Comparison of ENCODE assay signal across 20 cellular contexts in genomic region chr14:91977909-91978308, GRCh38. TPM values are rescaled to one million over a fixed set of nuclear protein-coding genes. Genes with fewer than 3 reads are reported as not detected.
A peak's percentile ranks its signal among the peaks of the same experiment; 100 is the strongest.
DNase-seq lines count a peak whose midpoint lies in the region; ATAC-seq lines count a peak whose summit lies in the region.
"Had no signal": no experiment of that assay in that cellular context is flagged by ENCODE, and none has a peak within 500 bp of the region (broad histone marks: within the 10 kb centered on the region; RNA-seq: fewer than 3 reads in every experiment).

No MANE protein-coding gene starts in this region.

- H3K27me3 ChIP-seq in CD4-positive, CD25-positive, alpha-beta regulatory T cell (ENCODE audit: control insufficient read depth, insufficient read depth, low read length), result no peaks in the 10 kb centered on the region

- no peak overlapping the region for H3K27ac ChIP-seq in CD4-positive, CD25-positive, alpha-beta regulatory T cell (ENCODE audit: insufficient read depth, low read length, poor library complexity, severe bottlenecking)

- no peak for DNase-seq in activated T-cell treated with anti-CD3 and anti-CD28 coated beads, Interleukin-2, amount 50 U/mL, for 24 hours
- no peak for DNase-seq in activated T-cell treated with anti-CD3 and anti-CD28 coated beads, Interleukin-2, amount 50 U/mL, for 4 hours
- no peak for DNase-seq in CD4-positive, CD25-positive, alpha-beta regulatory T cell
- DNase-seq in left ventricle myocardium superior, result no peak
- DNase-seq in DMS 273 (lab: John Stamatoyannopoulos, UW; ENCODE audit: unreplicated experiment), result no peak
- no peak for DNase-seq in activated CD8-positive, alpha-beta memory T cell treated with anti-CD3 and anti-CD28 coated beads for 24 hours
- DNase-seq: CD4-positive, alpha-beta memory T cell; DMS79 treated with DMSO at 0.1 percent for 48 hours; H7; NCI-H1092 treated with DMSO at 0.1 percent for 48 hours; NCI-H146; NCI-H2029 treated with DMSO at 0.1 percent for 48 hours; NCI-H2171; NCI-H446; NCI-H69 had no signal

- no peaks in the 10 kb centered on the region for H3K4me1 ChIP-seq in CD4-positive, CD25-positive, alpha-beta regulatory T cell (ENCODE audit: control insufficient read depth, insufficient read depth, low read length, poor library complexity, severe bottlenecking)

- no peaks in the 10 kb centered on the region for H3K9me3 ChIP-seq in CD4-positive, CD25-positive, alpha-beta regulatory T cell (ENCODE audit: control insufficient read depth in 2 of 2, low read length in 2 of 2)

- no peaks in the 10 kb centered on the region for H3K27me3 Mint-ChIP-seq in activated T-cell treated with anti-CD3 and anti-CD28 coated beads, Interleukin-2, amount 50 U/mL, for 24 hours
- H3K27me3 Mint-ChIP-seq in activated T-cell treated with anti-CD3 and anti-CD28 coated beads, Interleukin-2, amount 50 U/mL, for 4 hours (ENCODE audit: low read depth), result no peaks in the 10 kb centered on the region
- H3K27me3 Mint-ChIP-seq in CD4-positive, CD25-positive, alpha-beta regulatory T cell, result no peaks in the 10 kb centered on the region
- no peaks in the 10 kb centered on the region for H3K27me3 Mint-ChIP-seq in activated T-helper 17 cell treated with anti-CD3 and anti-CD28 coated beads, Interleukin-2, amount 50 U/mL, for 72 hours
- H3K27me3 Mint-ChIP-seq: CD4-positive, alpha-beta memory T cell had no signal

- H3K36me3 Mint-ChIP-seq in activated T-cell treated with anti-CD3 and anti-CD28 coated beads, Interleukin-2, amount 50 U/mL, for 24 hours (ENCODE audit: low read depth), result peaks cover 54% of the 10 kb centered on the region
- peaks cover 24% of the 10 kb centered on the region for H3K36me3 Mint-ChIP-seq in activated T-cell treated with anti-CD3 and anti-CD28 coated beads, Interleukin-2, amount 50 U/mL, for 4 hours (ENCODE audit: insufficient read depth)
- H3K36me3 Mint-ChIP-seq in CD4-positive, CD25-positive, alpha-beta regulatory T cell, result peaks cover 46% of the 10 kb centered on the region
- H3K36me3 Mint-ChIP-seq in activated T-helper 17 cell treated with anti-CD3 and anti-CD28 coated beads, Interleukin-2, amount 50 U/mL, for 72 hours (ENCODE audit: low read depth), result peaks cover 80% of the 10 kb centered on the region

- intact Hi-C loops in left ventricle myocardium superior (cut with micrococcal nuclease), result no loop called here

- ATAC-seq in activated T-cell treated with anti-CD3 and anti-CD28 coated beads, Interleukin-2, amount 50 U/mL, for 4 hours, result no peak
- ATAC-seq in CD4-positive, CD25-positive, alpha-beta regulatory T cell (ENCODE audit: low read depth in 2 of 2), result no peak
- no peak for ATAC-seq in activated T-helper 17 cell treated with anti-CD3 and anti-CD28 coated beads, Interleukin-2, amount 50 U/mL, for 72 hours (replicated peaks)
- ATAC-seq in left ventricle myocardium superior, result peak; percentile 94
- no peak for ATAC-seq in GM18870 (IDR thresholded peaks at IDR 0.05; ENCODE audit: unreplicated experiment)
- ATAC-seq: Panc1 had no signal

- peak overlapping the region; percentile 34 for H3K27ac Mint-ChIP-seq in activated T-cell treated with anti-CD3 and anti-CD28 coated beads, Interleukin-2, amount 50 U/mL, for 24 hours
- peak overlapping the region in 2 of 3 donors; percentile 56 to 84 for H3K27ac Mint-ChIP-seq in CD4-positive, CD25-positive, alpha-beta regulatory T cell
- H3K27ac Mint-ChIP-seq in activated T-helper 17 cell treated with anti-CD3 and anti-CD28 coated beads, Interleukin-2, amount 50 U/mL, for 72 hours, result peak overlapping the region; percentile 20

- H3K9me3 Mint-ChIP-seq in activated T-cell treated with anti-CD3 and anti-CD28 coated beads, Interleukin-2, amount 50 U/mL, for 24 hours, result no peaks in the 10 kb centered on the region
- H3K9me3 Mint-ChIP-seq in activated T-cell treated with anti-CD3 and anti-CD28 coated beads, Interleukin-2, amount 50 U/mL, for 4 hours, result no peaks in the 10 kb centered on the region
- H3K9me3 Mint-ChIP-seq in CD4-positive, CD25-positive, alpha-beta regulatory T cell, result no peaks in the 10 kb centered on the region
- H3K9me3 Mint-ChIP-seq in activated T-helper 17 cell treated with anti-CD3 and anti-CD28 coated beads, Interleukin-2, amount 50 U/mL, for 72 hours, result no peaks in the 10 kb centered on the region
- H3K9me3 Mint-ChIP-seq: CD4-positive, alpha-beta memory T cell had no signal

- peaks cover 38% of the 10 kb centered on the region for H3K36me3 ChIP-seq in CD4-positive, CD25-positive, alpha-beta regulatory T cell (ENCODE audit: control insufficient read depth, insufficient read depth, low read length)

- peaks cover 44% of the 10 kb centered on the region for H3K4me1 Mint-ChIP-seq in activated T-cell treated with anti-CD3 and anti-CD28 coated beads, Interleukin-2, amount 50 U/mL, for 24 hours (ENCODE audit: low read depth)
- H3K4me1 Mint-ChIP-seq in activated T-cell treated with anti-CD3 and anti-CD28 coated beads, Interleukin-2, amount 50 U/mL, for 4 hours (ENCODE audit: low read depth), result peaks cover 26% of the 10 kb centered on the region
- peaks cover 8 to 31% (median 20%) of the 10 kb centered on the region in 4 donors for H3K4me1 Mint-ChIP-seq in CD4-positive, CD25-positive, alpha-beta regulatory T cell
- H3K4me1 Mint-ChIP-seq in activated T-helper 17 cell treated with anti-CD3 and anti-CD28 coated beads, Interleukin-2, amount 50 U/mL, for 72 hours, result peaks cover 17% of the 10 kb centered on the region

- no peak overlapping the region for H3K4me3 Mint-ChIP-seq in activated T-cell treated with anti-CD3 and anti-CD28 coated beads, Interleukin-2, amount 50 U/mL, for 24 hours
- no peak overlapping the region for H3K4me3 Mint-ChIP-seq in activated T-cell treated with anti-CD3 and anti-CD28 coated beads, Interleukin-2, amount 50 U/mL, for 4 hours
- H3K4me3 Mint-ChIP-seq in CD4-positive, CD25-positive, alpha-beta regulatory T cell, result peak overlapping the region in 1 of 4 donors; percentile 35
- no peak overlapping the region for H3K4me3 Mint-ChIP-seq in activated T-helper 17 cell treated with anti-CD3 and anti-CD28 coated beads, Interleukin-2, amount 50 U/mL, for 72 hours
- H3K4me3 Mint-ChIP-seq: CD4-positive, alpha-beta memory T cell had no signal

- no peak overlapping the region for H3K4me3 ChIP-seq in CD4-positive, CD25-positive, alpha-beta regulatory T cell (ENCODE audit: low read depth, low read length)

RNA-seq across cellular contexts. Expression of gene FBLN5, which starts 30.4 kb away (rescaled TPM):
- total RNA-seq in activated T-cell treated with anti-CD3 and anti-CD28 coated beads, Interleukin-2, amount 50 U/mL, for 4 hours, result under 1 TPM; 0.37 to 0.83 (median 0.60) TPM
- total RNA-seq in CD4-positive, CD25-positive, alpha-beta regulatory T cell, result 3.0 TPM
- 10 to 100 TPM; 10.6 to 21.9 (median 21.0) TPM for polyA plus RNA-seq in CD4-positive, CD25-positive, alpha-beta regulatory T cell
- 1 to 10 TPM; 1.4 to 7.6 TPM for total RNA-seq in activated T-helper 17 cell treated with anti-CD3 and anti-CD28 coated beads, Interleukin-2, amount 50 U/mL, for 72 hours
- 61.7 TPM for total RNA-seq in left ventricle myocardium superior
- total RNA-seq: HT-29, M059J had no signal

Comparison
In these comparisons a context has a peak if more than half of its experiments do, and no peak if none do; other contexts are left out.
1. H3K27ac Mint-ChIP-seq: peak in every context shown above with its lines; median percentile 70 in CD4-positive, CD25-positive, alpha-beta regulatory T cell; 34 in activated T-cell treated with anti-CD3 and anti-CD28 coated beads, Interleukin-2, amount 50 U/mL, for 24 hours; 20 in activated T-helper 17 cell treated with anti-CD3 and anti-CD28 coated beads, Interleukin-2, amount 50 U/mL, for 72 hours.